In genomic region chr22:32996702-32997101, GRCh38 we compare ENCODE assay signal across 15 cellular contexts.
DNase-seq lines count a peak whose midpoint lies in the region; ATAC-seq and TF ChIP-seq lines count a peak whose summit lies in the region.
"Had no signal": no experiment of that assay in that cellular context is flagged by ENCODE, and none has a peak within 500 bp of the region (broad histone marks: within the 10 kb centered on the region; RNA-seq: fewer than 3 reads in every experiment).

No MANE protein-coding gene starts in this region.

- CTCF ChIA-PET in HEK293T (lab: Yijun Ruan, JAX), result no interaction called here

- no peak overlapping the region for H3K4me3 Mint-ChIP-seq in neural crest cell
- H3K4me3 Mint-ChIP-seq: central memory CD8-positive, alpha-beta T cell; stimulated activated effector memory CD8-positive, alpha-beta T cell treated with anti-CD3 and anti-CD28 coated beads, Interleukin-12 subunit alpha, Interleukin-12 subunit beta, amount 100 ng/mL, for 72 hours; T-helper 1 cell treated with Interleukin-12 subunit alpha and Interleukin-12 subunit beta and Interleukin-4 antibody, amounts not matched to agents 30 μg/mL and 1 μg/mL, for 36 hours had no signal

- H3K4me3 ChIP-seq in MG63 (no peak overlapping the region), fibroblast of the aortic adventitia (ENCODE audit: low read depth, low read length) (no peak overlapping the region), uterus (no peak overlapping the region)

- intact Hi-C loops in uterus (cut with DNase I; ENCODE audit: low total_unique reads), result no loop called here

- DNase-seq in MG63 (peak; percentile 87), fibroblast of the aortic adventitia (ENCODE audit: low read depth) (peak; percentile 56), neural crest cell (ENCODE audit: low read depth, low spot score) (no peak), uterus (peak; percentile 34 to 48), NCI-H2107 (lab: John Stamatoyannopoulos, UW) (no peak), HEK293T (ENCODE audit: extremely low spot score) (no peak), NCI-H1048 (lab: John Stamatoyannopoulos, UW) (no peak)
- DNase-seq: activated CD4-positive, alpha-beta T cell treated with anti-CD3 and anti-CD28 coated beads, Interleukin-2, amount 50 U/mL, for 4 hours; activated gamma-delta T cell treated with Interleukin-2 at 50 U/mL for 16 hours; NCI-H1930; stimulated activated CD4-positive, alpha-beta T cell treated with anti-CD3 and anti-CD28 coated beads, Interleukin-1b, Interleukin-23, amount 100 ng/mL, for 48 hours had no signal

- H3K4me1 ChIP-seq in uterus, result no peaks in the 10 kb centered on the region

- H3K4me1 Mint-ChIP-seq in neural crest cell, result peaks cover 70% of the 10 kb centered on the region
- H3K4me1 Mint-ChIP-seq: central memory CD8-positive, alpha-beta T cell; stimulated activated effector memory CD8-positive, alpha-beta T cell treated with anti-CD3 and anti-CD28 coated beads, Interleukin-12 subunit alpha, Interleukin-12 subunit beta, amount 100 ng/mL, for 72 hours had no signal

- no peaks in the 10 kb centered on the region for H3K9me3 ChIP-seq in MG63
- no peaks in the 10 kb centered on the region for H3K9me3 ChIP-seq in uterus

- no peaks in the 10 kb centered on the region for H3K9me3 Mint-ChIP-seq in neural crest cell
- H3K9me3 Mint-ChIP-seq: central memory CD8-positive, alpha-beta T cell; stimulated activated effector memory CD8-positive, alpha-beta T cell treated with anti-CD3 and anti-CD28 coated beads, Interleukin-12 subunit alpha, Interleukin-12 subunit beta, amount 100 ng/mL, for 72 hours; T-helper 1 cell treated with Interleukin-12 subunit alpha and Interleukin-12 subunit beta and Interleukin-4 antibody, amounts not matched to agents 30 μg/mL and 1 μg/mL, for 36 hours had no signal

- H3K27me3 ChIP-seq in MG63 (no peaks in the 10 kb centered on the region), uterus (no peaks in the 10 kb centered on the region)

- no peak overlapping the region for H3K27ac ChIP-seq in uterus

- H3K27ac Mint-ChIP-seq in neural crest cell (ENCODE audit: unreplicated experiment), result peak overlapping the region; percentile 5
- H3K27ac Mint-ChIP-seq: stimulated activated effector memory CD8-positive, alpha-beta T cell treated with anti-CD3 and anti-CD28 coated beads, Interleukin-12 subunit alpha, Interleukin-12 subunit beta, amount 100 ng/mL, for 72 hours; T-helper 1 cell treated with Interleukin-12 subunit alpha and Interleukin-12 subunit beta and Interleukin-4 antibody, amounts not matched to agents 30 μg/mL and 1 μg/mL, for 36 hours had no signal

- no peak for ATAC-seq in HG03097 (IDR thresholded peaks at IDR 0.05; ENCODE audit: low FRiP score, unreplicated experiment)
- ATAC-seq: stimulated activated effector memory CD8-positive, alpha-beta T cell treated with anti-CD3 and anti-CD28 coated beads, Interleukin-12 subunit alpha, Interleukin-12 subunit beta, amount 100 ng/mL, for 72 hours had no signal

- POLR2A ChIA-PET in HEK293T (lab: Yijun Ruan, JAX), result no interaction called here

- H3K36me3 ChIP-seq in MG63 (no peaks in the 10 kb centered on the region), uterus (no peaks in the 10 kb centered on the region)

- TF ChIP-seq POLR2A in uterus (IDR thresholded peaks at IDR 0.05), result no peak

- H3K27me3 Mint-ChIP-seq in neural crest cell (ENCODE audit: low read depth), result peaks cover 8% of the 10 kb centered on the region

- TF ChIP-seq CTCF in fibroblast of the aortic adventitia (IDR thresholded peaks at IDR 0.05; ENCODE audit: insufficient read depth, low read length) (no peak), neural crest cell (conservative IDR thresholded peaks at IDR 0.05) (no peak), uterus (IDR thresholded peaks at IDR 0.05) (no peak)

- H3K36me3 Mint-ChIP-seq in neural crest cell (ENCODE audit: low read depth), result no peaks in the 10 kb centered on the region

TF ChIP-seq in HEK293T, 16 proteins besides CTCF, POLR2A, EP300 and RAD21:
- no peak for TF ChIP-seq FOXK2 (IDR thresholded peaks at IDR 0.05)
- TF ChIP-seq L3MBTL2 (conservative IDR thresholded peaks at IDR 0.05), result no peak
- no peak for TF ChIP-seq FOXA1 (IDR thresholded peaks at IDR 0.05)
- no peak for TF ChIP-seq HDGF (IDR thresholded peaks at IDR 0.05; ENCODE audit: borderline replicate concordance)
- TF ChIP-seq PKNOX1 (IDR thresholded peaks at IDR 0.05), result no peak
- TF ChIP-seq CTBP1 (IDR thresholded peaks at IDR 0.05; ENCODE audit: borderline replicate concordance), result no peak
- TF ChIP-seq NFRKB (IDR thresholded peaks at IDR 0.05), result no peak
- TF ChIP-seq ARNT (IDR thresholded peaks at IDR 0.05), result no peak
TF ChIP-seq in HEK293T: peak in this region for 0.

Comparison
In these comparisons a context has a peak if more than half of its experiments do, and no peak if none do; other contexts are left out.
1. DNase-seq: peak in MG63 (single experiment), fibroblast of the aortic adventitia (single experiment) and uterus (2 of 2); none in neural crest cell (single experiment), NCI-H2107 (single experiment), HEK293T (single experiment) and NCI-H1048 (single experiment).